ENCODE assay signal across 9 cellular contexts in the genomic region with DNA sequence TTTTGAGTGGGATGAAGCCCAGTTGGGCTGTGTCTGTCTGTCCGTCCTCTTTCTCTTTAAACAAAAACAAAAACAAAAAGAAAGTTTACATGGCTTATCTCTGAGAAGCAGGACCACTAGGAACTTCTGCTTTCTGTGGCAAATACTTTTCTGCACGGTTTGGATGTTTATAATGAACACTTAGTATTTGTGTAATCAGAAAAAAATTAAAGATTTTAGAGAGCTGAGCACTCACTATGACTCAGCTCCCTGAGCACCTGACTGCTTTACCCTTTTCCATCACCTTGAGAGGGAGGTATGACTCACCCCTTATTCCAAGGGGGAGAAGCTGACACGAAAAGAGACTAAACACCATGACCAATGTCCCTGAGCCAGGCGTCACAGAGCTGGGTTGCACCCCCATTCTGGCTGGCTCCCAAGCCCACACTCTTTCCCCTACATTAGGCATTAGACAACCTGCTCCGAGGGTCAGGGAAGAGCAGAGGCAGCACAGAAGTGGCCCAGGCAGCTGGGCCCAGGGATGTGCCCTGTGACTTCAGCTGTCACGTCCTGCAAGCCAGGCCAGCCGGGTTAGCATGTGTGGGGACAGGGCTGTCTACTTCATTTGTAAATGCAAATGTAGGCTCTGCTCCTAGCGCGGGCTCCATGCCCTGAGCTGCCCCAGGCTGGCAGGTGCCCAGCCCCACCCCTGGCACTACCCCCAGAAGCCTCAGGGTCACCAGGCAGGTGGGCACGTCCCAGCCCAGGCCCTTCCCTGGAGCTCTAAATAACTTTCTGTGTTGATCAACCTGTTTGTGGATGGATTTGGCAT. TPM values are rescaled to one million over a fixed set of nuclear protein-coding genes. Genes with fewer than 3 reads are reported as not detected.
DNase-seq lines count a peak whose midpoint lies in the region; ATAC-seq and TF ChIP-seq lines count a peak whose summit lies in the region.
"Had no signal": no experiment of that assay in that cellular context is flagged by ENCODE, and none has a peak within 500 bp of the region (broad histone marks: within the 10 kb centered on the region; RNA-seq: fewer than 3 reads in every experiment).

No MANE protein-coding gene starts in this region.

- peak; percentile 94 for TF ChIP-seq EP300 in Ishikawa (IDR thresholded peaks at IDR 0.05; ENCODE audit: borderline replicate concordance)

- ATAC-seq in activated naive CD8-positive, alpha-beta T cell treated with anti-CD3 and anti-CD28 coated beads, Interleukin-2, amount 10 ng/mL, durations not matched to agents 7 days and 5 days (ENCODE audit: low read depth): peak; percentile 22
- ATAC-seq in left lung (peak; percentile 80), GM18868 (IDR thresholded peaks at IDR 0.05; ENCODE audit: unreplicated experiment) (no peak), GM18861 (IDR thresholded peaks at IDR 0.05; ENCODE audit: unreplicated experiment) (no peak), GM21390 (IDR thresholded peaks at IDR 0.05; ENCODE audit: unreplicated experiment) (no peak)

- no peak for TF ChIP-seq CTCF in C4-2B (conservative IDR thresholded peaks at IDR 0.05)
- no peak for TF ChIP-seq CTCF in left lung (IDR thresholded peaks at IDR 0.05)

- H3K27me3 Mint-ChIP-seq in activated naive CD8-positive, alpha-beta T cell treated with anti-CD3 and anti-CD28 coated beads, Interleukin-2, amount 10 ng/mL, durations not matched to agents 7 days and 5 days: peaks cover 16% of the 10 kb centered on the region

- H3K27ac Mint-ChIP-seq in activated naive CD8-positive, alpha-beta T cell treated with anti-CD3 and anti-CD28 coated beads, Interleukin-2, amount 10 ng/mL, durations not matched to agents 7 days and 5 days: no peak overlapping the region
- H3K27ac Mint-ChIP-seq: T-helper 1 cell treated with Interleukin-12 subunit alpha and Interleukin-12 subunit beta and Interleukin-4 antibody, amounts not matched to agents 30 μg/mL and 1 μg/mL, for 36 hours had no signal

- H3K27ac ChIP-seq in C4-2B (peak overlapping the region; percentile 62), left lung (peak overlapping the region; percentile 61 to 83)

- H3K4me3 ChIP-seq in left lung: no peak overlapping the region

- H3K36me3 ChIP-seq in left lung: no peaks in the 10 kb centered on the region

- POLR2A ChIA-PET in activated naive CD8-positive, alpha-beta T cell treated with anti-CD3 and anti-CD28 coated beads, Interleukin-2, amount 10 ng/mL, durations not matched to agents 7 days and 5 days (lab: Charles Lee): no interaction called here

- no peak for DNase-seq in activated naive CD8-positive, alpha-beta T cell treated with anti-CD3 and anti-CD28 coated beads, Interleukin-2, amount 10 ng/mL, durations not matched to agents 7 days and 5 days
- DNase-seq in left lung: peak in 1 of 2 donors; percentile 78
- no peak for DNase-seq in NCI-H1092 (lab: John Stamatoyannopoulos, UW)

- H3K36me3 Mint-ChIP-seq in activated naive CD8-positive, alpha-beta T cell treated with anti-CD3 and anti-CD28 coated beads, Interleukin-2, amount 10 ng/mL, durations not matched to agents 7 days and 5 days: no peaks in the 10 kb centered on the region

- H3K9me3 Mint-ChIP-seq in activated naive CD8-positive, alpha-beta T cell treated with anti-CD3 and anti-CD28 coated beads, Interleukin-2, amount 10 ng/mL, durations not matched to agents 7 days and 5 days: no peaks in the 10 kb centered on the region
- H3K9me3 Mint-ChIP-seq: T-helper 1 cell treated with Interleukin-12 subunit alpha and Interleukin-12 subunit beta and Interleukin-4 antibody, amounts not matched to agents 30 μg/mL and 1 μg/mL, for 36 hours had no signal

- intact Hi-C loops in left lung (cut with DNase I): no loop called here

- H3K9me3 ChIP-seq in left lung: no peaks in the 10 kb centered on the region

- peaks cover 0 to 8% of the 10 kb centered on the region in 2 donors for H3K4me1 ChIP-seq in left lung

- H3K4me1 Mint-ChIP-seq in activated naive CD8-positive, alpha-beta T cell treated with anti-CD3 and anti-CD28 coated beads, Interleukin-2, amount 10 ng/mL, durations not matched to agents 7 days and 5 days: no peaks in the 10 kb centered on the region

- peaks cover 0 to 46% of the 10 kb centered on the region in 2 donors for H3K27me3 ChIP-seq in left lung

- peak; percentile 26; the same call in 1 of the 2 replicates for TF ChIP-seq RAD21 in Ishikawa (IDR thresholded peaks at IDR 0.05; ENCODE audit: low read depth)

- H3K4me3 Mint-ChIP-seq in activated naive CD8-positive, alpha-beta T cell treated with anti-CD3 and anti-CD28 coated beads, Interleukin-2, amount 10 ng/mL, durations not matched to agents 7 days and 5 days: no peak overlapping the region
- H3K4me3 Mint-ChIP-seq: T-helper 1 cell treated with Interleukin-12 subunit alpha and Interleukin-12 subunit beta and Interleukin-4 antibody, amounts not matched to agents 30 μg/mL and 1 μg/mL, for 36 hours had no signal

TF ChIP-seq in Ishikawa, 13 proteins besides CTCF, POLR2A, EP300 and RAD21:
- TF ChIP-seq NFIC (IDR thresholded peaks at IDR 0.05) (peak; percentile 95), TCF12 (IDR thresholded peaks at IDR 0.05; ENCODE audit: low read depth) (peak; percentile 93), YY1 (IDR thresholded peaks at IDR 0.05; ENCODE audit: low read depth) (0 out of 2 replicates have a peak, but pooled peaks have one; percentile 16), ZBTB7A (IDR thresholded peaks at IDR 0.05; ENCODE audit: low read depth) (peak; percentile 49; the same call in 1 of the 2 replicates), TEAD4 (IDR thresholded peaks at IDR 0.05) (peak; percentile 72), CREB1 (IDR thresholded peaks at IDR 0.05; ENCODE audit: low read depth) (no peak), FOXM1 (IDR thresholded peaks at IDR 0.05; ENCODE audit: borderline replicate concordance, low read depth) (peak; percentile 72), TAF1 (IDR thresholded peaks at IDR 0.05; ENCODE audit: low read depth) (no peak), EGR1 (IDR thresholded peaks at IDR 0.05) (no peak), CEBPB (IDR thresholded peaks at IDR 0.05) (peak; percentile 35; the same call in 1 of the 2 replicates)
- TF ChIP-seq, protein P1, sequence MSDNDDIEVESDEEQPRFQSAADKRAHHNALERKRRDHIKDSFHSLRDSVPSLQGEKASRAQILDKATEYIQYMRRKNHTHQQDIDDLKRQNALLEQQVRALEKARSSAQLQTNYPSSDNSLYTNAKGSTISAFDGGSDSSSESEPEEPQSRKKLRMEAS (IDR thresholded peaks at IDR 0.05): peak; percentile 61; the same call in 1 of the 2 replicates
- TF ChIP-seq, protein P2, sequence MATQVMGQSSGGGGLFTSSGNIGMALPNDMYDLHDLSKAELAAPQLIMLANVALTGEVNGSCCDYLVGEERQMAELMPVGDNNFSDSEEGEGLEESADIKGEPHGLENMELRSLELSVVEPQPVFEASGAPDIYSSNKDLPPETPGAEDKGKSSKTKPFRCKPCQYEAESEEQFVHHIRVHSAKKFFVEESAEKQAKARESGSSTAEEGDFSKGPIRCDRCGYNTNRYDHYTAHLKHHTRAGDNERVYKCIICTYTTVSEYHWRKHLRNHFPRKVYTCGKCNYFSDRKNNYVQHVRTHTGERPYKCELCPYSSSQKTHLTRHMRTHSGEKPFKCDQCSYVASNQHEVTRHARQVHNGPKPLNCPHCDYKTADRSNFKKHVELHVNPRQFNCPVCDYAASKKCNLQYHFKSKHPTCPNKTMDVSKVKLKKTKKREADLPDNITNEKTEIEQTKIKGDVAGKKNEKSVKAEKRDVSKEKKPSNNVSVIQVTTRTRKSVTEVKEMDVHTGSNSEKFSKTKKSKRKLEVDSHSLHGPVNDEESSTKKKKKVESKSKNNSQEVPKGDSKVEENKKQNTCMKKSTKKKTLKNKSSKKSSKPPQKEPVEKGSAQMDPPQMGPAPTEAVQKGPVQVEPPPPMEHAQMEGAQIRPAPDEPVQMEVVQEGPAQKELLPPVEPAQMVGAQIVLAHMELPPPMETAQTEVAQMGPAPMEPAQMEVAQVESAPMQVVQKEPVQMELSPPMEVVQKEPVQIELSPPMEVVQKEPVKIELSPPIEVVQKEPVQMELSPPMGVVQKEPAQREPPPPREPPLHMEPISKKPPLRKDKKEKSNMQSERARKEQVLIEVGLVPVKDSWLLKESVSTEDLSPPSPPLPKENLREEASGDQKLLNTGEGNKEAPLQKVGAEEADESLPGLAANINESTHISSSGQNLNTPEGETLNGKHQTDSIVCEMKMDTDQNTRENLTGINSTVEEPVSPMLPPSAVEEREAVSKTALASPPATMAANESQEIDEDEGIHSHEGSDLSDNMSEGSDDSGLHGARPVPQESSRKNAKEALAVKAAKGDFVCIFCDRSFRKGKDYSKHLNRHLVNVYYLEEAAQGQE (IDR thresholded peaks at IDR 0.05; ENCODE audit: low read depth): no peak
- TF ChIP-seq, protein P3, sequence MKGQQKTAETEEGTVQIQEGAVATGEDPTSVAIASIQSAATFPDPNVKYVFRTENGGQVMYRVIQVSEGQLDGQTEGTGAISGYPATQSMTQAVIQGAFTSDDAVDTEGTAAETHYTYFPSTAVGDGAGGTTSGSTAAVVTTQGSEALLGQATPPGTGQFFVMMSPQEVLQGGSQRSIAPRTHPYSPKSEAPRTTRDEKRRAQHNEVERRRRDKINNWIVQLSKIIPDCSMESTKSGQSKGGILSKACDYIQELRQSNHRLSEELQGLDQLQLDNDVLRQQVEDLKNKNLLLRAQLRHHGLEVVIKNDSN (IDR thresholded peaks at IDR 0.05): peak; percentile 66
TF ChIP-seq in Ishikawa: peak in this region for 9.

RNA-seq across cellular contexts. Expression of a gene that starts 30.4 kb away (rescaled TPM):
- under 1 TPM; 0.37 to 0.69 TPM for total RNA-seq in activated naive CD8-positive, alpha-beta T cell treated with anti-CD3 and anti-CD28 coated beads, Interleukin-2, amount 10 ng/mL, durations not matched to agents 7 days and 5 days
- 10 to 100 TPM; 20.7 to 44.2 TPM for total RNA-seq in left lung

Comparison
In these comparisons a context has a peak if more than half of its experiments do, and no peak if none do; other contexts are left out.
1. ATAC-seq: peak in activated naive CD8-positive, alpha-beta T cell treated with anti-CD3 and anti-CD28 coated beads, Interleukin-2, amount 10 ng/mL, durations not matched to agents 7 days and 5 days (single experiment) and left lung (single experiment); none in GM18868 (single experiment), GM18861 (single experiment) and GM21390 (single experiment).
2. RNA of a gene that starts 30.4 kb away (total RNA-seq): 20.7 to 44.2 TPM in left lung; 0.37 to 0.69 TPM in activated naive CD8-positive, alpha-beta T cell treated with anti-CD3 and anti-CD28 coated beads, Interleukin-2, amount 10 ng/mL, durations not matched to agents 7 days and 5 days; every median in the first group is over 10 times any median in the second.